ENCODE assay signal across 19 cellular contexts in genomic region chr12:109738209-109738608, GRCh38. TPM values are rescaled to one million over a fixed set of nuclear protein-coding genes. Genes with fewer than 3 reads are reported as not detected.
DNase-seq lines count a peak whose midpoint lies in the region; ATAC-seq and TF ChIP-seq lines count a peak whose summit lies in the region.
"Had no signal": no experiment of that assay in that cellular context is flagged by ENCODE, and none has a peak within 500 bp of the region (broad histone marks: within the 10 kb centered on the region; RNA-seq: fewer than 3 reads in every experiment).

No MANE protein-coding gene starts in this region.

- intact Hi-C loops in activated CD4-positive, alpha-beta T cell treated with anti-CD3 and anti-CD28 coated beads for 36 hours (cut with DNase I, micrococcal nuclease): no loop called here
- intact Hi-C loops in posterior vena cava (cut with DNase I): no loop called here

- no peak overlapping the region for H3K27ac Mint-ChIP-seq in activated CD4-positive, alpha-beta T cell treated with anti-CD3 and anti-CD28 coated beads for 36 hours
- H3K27ac Mint-ChIP-seq: activated CD4-positive, alpha-beta memory T cell treated with anti-CD3 and anti-CD28 coated beads, Interleukin-2, amount 10 ng/mL, durations not matched to agents 7 days and 5 days; CD4-positive, alpha-beta memory T cell; naive thymus-derived CD8-positive, alpha-beta T cell had no signal

- H2AFZ ChIP-seq in MM.1S (ENCODE audit: low read length): no peak overlapping the region

- H3K4me1 Mint-ChIP-seq in activated CD4-positive, alpha-beta T cell treated with anti-CD3 and anti-CD28 coated beads for 36 hours: no peaks in the 10 kb centered on the region
- H3K4me1 Mint-ChIP-seq: activated CD4-positive, alpha-beta memory T cell treated with anti-CD3 and anti-CD28 coated beads, Interleukin-2, amount 10 ng/mL, durations not matched to agents 7 days and 5 days; CD4-positive, alpha-beta memory T cell had no signal

- DNase-seq in activated CD4-positive, alpha-beta T cell treated with anti-CD3 and anti-CD28 coated beads for 36 hours: peak; percentile 1
- DNase-seq in activated CD4-positive, alpha-beta T cell treated with anti-CD3 and anti-CD28 coated beads for 1 hour: no peak
- DNase-seq in WERI-Rb-1 (peak; percentile 9), kidney glomerular epithelial cell (lab: John Stamatoyannopoulos, UW) (peak; percentile 12), posterior vena cava (ENCODE audit: low spot score) (peak; percentile 42), omental fat pad (ENCODE audit: low spot score) (no peak), MM.1S (no peak), NCI-H2171 treated with DMSO at 0.1 percent for 48 hours (lab: John Stamatoyannopoulos, UW) (no peak)
- DNase-seq: activated CD4-positive, alpha-beta memory T cell treated with anti-CD3 and anti-CD28 coated beads, Interleukin-2, amount 10 ng/mL, durations not matched to agents 7 days and 5 days; brain microvascular endothelial cell; CD4-positive, alpha-beta memory T cell; dermis blood vessel endothelial cell; hypothalamus; Karpas-422; NCI-H226 had no signal

- no peak for TF ChIP-seq CTCF in WERI-Rb-1 (IDR thresholded peaks at IDR 0.05; ENCODE audit: low read depth, low read length)
- no peak for TF ChIP-seq CTCF in omental fat pad (IDR thresholded peaks at IDR 0.05)
- TF ChIP-seq CTCF in MM.1S (IDR thresholded peaks at IDR 0.05; ENCODE audit: low read length): no peak

- POLR2A ChIA-PET in activated CD4-positive, alpha-beta T cell treated with anti-CD3 and anti-CD28 coated beads for 36 hours (lab: Charles Lee): interaction anchor here (0.6 kb wide), 1 partner anchor 16 kb away, joined by 3 read pairs; no protein-coding TSS in a partner anchor

- H3K27ac ChIP-seq in WERI-Rb-1 (peak overlapping the region; percentile 78), MM.1S (ENCODE audit: low read length) (no peak overlapping the region)
- H3K27ac ChIP-seq: A549, brain microvascular endothelial cell, skin epidermis had no signal

- no peaks in the 10 kb centered on the region for H3K9me2 ChIP-seq in MM.1S (replicated peaks; ENCODE audit: insufficient read depth, low read length)

- H3K4me3 Mint-ChIP-seq in activated CD4-positive, alpha-beta T cell treated with anti-CD3 and anti-CD28 coated beads for 36 hours: no peak overlapping the region
- H3K4me3 Mint-ChIP-seq: activated CD4-positive, alpha-beta memory T cell treated with anti-CD3 and anti-CD28 coated beads, Interleukin-2, amount 10 ng/mL, durations not matched to agents 7 days and 5 days; CD4-positive, alpha-beta memory T cell; naive thymus-derived CD8-positive, alpha-beta T cell had no signal

- no peaks in the 10 kb centered on the region for H3K9me3 ChIP-seq in WERI-Rb-1 (ENCODE audit: severe bottlenecking)
- H3K9me3 ChIP-seq in MM.1S (replicated peaks; ENCODE audit: insufficient read depth, low read length): no peaks in the 10 kb centered on the region
- H3K9me3 ChIP-seq: A549 had no signal

- no peaks in the 10 kb centered on the region for H3K36me3 Mint-ChIP-seq in activated CD4-positive, alpha-beta T cell treated with anti-CD3 and anti-CD28 coated beads for 36 hours (ENCODE audit: low read depth)
- H3K36me3 Mint-ChIP-seq: CD4-positive, alpha-beta memory T cell; naive thymus-derived CD8-positive, alpha-beta T cell; type B pancreatic cell had no signal

- H4K20me1 ChIP-seq in MM.1S (ENCODE audit: insufficient read depth, low read length): no peaks in the 10 kb centered on the region

- H3K36me3 ChIP-seq in WERI-Rb-1 (peaks cover 52% of the 10 kb centered on the region), MM.1S (replicated peaks; ENCODE audit: insufficient read depth, low read length) (no peaks in the 10 kb centered on the region)
- H3K36me3 ChIP-seq: brain microvascular endothelial cell had no signal

- H3K4me3 ChIP-seq in WERI-Rb-1 (ENCODE audit: low read depth, low read length) (no peak overlapping the region), MM.1S (ENCODE audit: low read length) (no peak overlapping the region)
- H3K4me3 ChIP-seq: A549, skin epidermis had no signal

- no peaks in the 10 kb centered on the region for H3K4me1 ChIP-seq in MM.1S (ENCODE audit: low read length)

- H3K27me3 ChIP-seq in WERI-Rb-1 (ENCODE audit: insufficient read depth, low read depth, severe bottlenecking) (no peaks in the 10 kb centered on the region), MM.1S (replicated peaks; ENCODE audit: insufficient read depth, low read length) (no peaks in the 10 kb centered on the region)

- H3K9ac ChIP-seq in MM.1S (ENCODE audit: low read length): no peak overlapping the region

- H3K79me2 ChIP-seq in MM.1S (ENCODE audit: low read length): no peaks in the 10 kb centered on the region

- H3F3A ChIP-seq in MM.1S (ENCODE audit: insufficient read depth, low read length): no peaks in the 10 kb centered on the region

- peaks cover 23% of the 10 kb centered on the region for H3K27me3 Mint-ChIP-seq in activated CD4-positive, alpha-beta T cell treated with anti-CD3 and anti-CD28 coated beads for 36 hours

- no peak for ATAC-seq in activated CD4-positive, alpha-beta T cell treated with anti-CD3 and anti-CD28 coated beads for 36 hours
- ATAC-seq in omental fat pad (ENCODE audit: low FRiP score): no peak
- ATAC-seq: A549; naive thymus-derived CD8-positive, alpha-beta T cell had no signal

- H3K4me2 ChIP-seq in MM.1S (ENCODE audit: low read depth, low read length): no peak overlapping the region

- CTCF ChIA-PET in activated CD4-positive, alpha-beta T cell treated with anti-CD3 and anti-CD28 coated beads for 36 hours (lab: Charles Lee): interaction anchor here (0.7 to 2.0 kb wide), 2 partner anchors 24 to 140 kb away, joined by 3 to 4 read pairs; no protein-coding TSS in a partner anchor

- H3K9me3 Mint-ChIP-seq in activated CD4-positive, alpha-beta T cell treated with anti-CD3 and anti-CD28 coated beads for 36 hours (ENCODE audit: low read depth): no peaks in the 10 kb centered on the region
- H3K9me3 Mint-ChIP-seq: activated CD4-positive, alpha-beta memory T cell treated with anti-CD3 and anti-CD28 coated beads, Interleukin-2, amount 10 ng/mL, durations not matched to agents 7 days and 5 days; naive thymus-derived CD8-positive, alpha-beta T cell; type B pancreatic cell had no signal

RNA-seq across cellular contexts. Expression of gene FAM222A, which starts 24.6 kb away (rescaled TPM):
- total RNA-seq in activated CD4-positive, alpha-beta T cell treated with anti-CD3 and anti-CD28 coated beads for 36 hours: under 1 TPM; 0.39 to 0.53 TPM
- total RNA-seq in posterior vena cava (under 1 TPM; 0.62 to 0.79 TPM), omental fat pad (1 to 10 TPM in 2 of 4 donors, under 1 TPM in 1, not detected in 1; 0.94 to 2.6 (median 2.3) TPM)

Comparison
In these comparisons a context has a peak if more than half of its experiments do, and no peak if none do; other contexts are left out.
1. DNase-seq: peak in activated CD4-positive, alpha-beta T cell treated with anti-CD3 and anti-CD28 coated beads for 36 hours (single experiment), WERI-Rb-1 (single experiment), kidney glomerular epithelial cell (single experiment) and posterior vena cava (single experiment); none in activated CD4-positive, alpha-beta T cell treated with anti-CD3 and anti-CD28 coated beads for 1 hour (single experiment), omental fat pad (single experiment), MM.1S (single experiment) and NCI-H2171 treated with DMSO at 0.1 percent for 48 hours (single experiment).